Comparison of ENCODE assay signal across 8 cellular contexts in genomic region chr14:53954551-53955233, GRCh38. TPM values are rescaled to one million over a fixed set of nuclear protein-coding genes. Genes with fewer than 3 reads are reported as not detected.
DNase-seq lines count a peak whose midpoint lies in the region; ATAC-seq and TF ChIP-seq lines count a peak whose summit lies in the region.

No MANE protein-coding gene starts in this region.

- H3K36me3 Mint-ChIP-seq in H9 (ENCODE audit: insufficient read depth in 1 of 3, low read depth in 3 of 3), result peaks cover 8 to 24% (median 15%) of the 10 kb centered on the region in 3 experiments

- no peaks in the 10 kb centered on the region for H3K79me2 ChIP-seq in ACC112 (ENCODE audit: control insufficient read depth, insufficient read depth, low read length, unreplicated experiment)
- H3K79me2 ChIP-seq in H9 (ENCODE audit: insufficient read depth, low read length), result no peaks in the 10 kb centered on the region

- H3K14ac ChIP-seq in H9 (ENCODE audit: insufficient read depth, low read length), result peak overlapping the region; percentile 13; the same call in 1 of the 2 replicates

- H3K4ac ChIP-seq in H9 (ENCODE audit: low read depth, low read length), result no peak overlapping the region

- H3K4me3 ChIP-seq in ACC112 (ENCODE audit: low read depth, low read length) (peak overlapping the region; percentile 81), stomach (peak overlapping the region; percentile 62 to 74 (median 64))

- H3K4me2 ChIP-seq in H9 (ENCODE audit: insufficient read depth, insufficient read length, low read length), result peak overlapping the region; percentile 81

- H3K4me1 ChIP-seq in ACC112 (ENCODE audit: control insufficient read depth, insufficient read depth, low read length, unreplicated experiment), result no peaks in the 10 kb centered on the region
- H3K4me1 ChIP-seq in H9 (ENCODE audit: insufficient read depth, low read length), result peaks cover 2% of the 10 kb centered on the region; the same call in 1 of the 2 replicates
- H3K4me1 ChIP-seq in stomach, result peaks cover 48 to 62% (median 54%) of the 10 kb centered on the region in 4 donors

- WGBS in H9 (ENCODE audit: extremely low coverage, insufficient read length, low lambda C conversion rate), result no CpG with 5 or more reads among the region's 54 CpGs
- WGBS in stomach, 5 donors, result 1 to 3% (median 2%) methylated on average over 46 to 54 of the region's 54 CpGs

- no peak overlapping the region for H2BK15ac ChIP-seq in H9 (ENCODE audit: low read depth, low read length)

- H3T11ph ChIP-seq in H9 (ENCODE audit: low read length), result no peak overlapping the region

- peak overlapping the region in 1 of 3 experiments; percentile 70; a peak in 1 of 7 replicates for H3K27ac Mint-ChIP-seq in H9

- no peak for TF ChIP-seq EP300 in stomach (IDR thresholded peaks at IDR 0.05)

- H3K23me2 ChIP-seq in H9 (ENCODE audit: insufficient read length, low read depth, low read length, poor library complexity, severe bottlenecking), result peaks cover 48% of the 10 kb centered on the region

- H3K36me3 ChIP-seq in ACC112 (ENCODE audit: insufficient read depth, low read length) (no peaks in the 10 kb centered on the region), stomach (peaks cover 0 to 21% (median 12%) of the 10 kb centered on the region in 4 donors)

- peak overlapping the region; percentile 84 to 93 for H3K4me3 Mint-ChIP-seq in H9

- H3K9me3 ChIP-seq in H9 (ENCODE audit: control insufficient read depth, low read depth, low read length) (no peaks in the 10 kb centered on the region), stomach (no peaks in the 10 kb centered on the region)

- H4K20me1 ChIP-seq in H9 (ENCODE audit: control insufficient read depth, insufficient read depth, insufficient read length), result no peaks in the 10 kb centered on the region

- H3K9ac ChIP-seq in H9 (ENCODE audit: extremely low read depth, insufficient read length, low read length), result no peak overlapping the region

- H4K91ac ChIP-seq in H9 (ENCODE audit: insufficient read length, low read depth, low read length), result no peak overlapping the region

- no peaks in the 10 kb centered on the region; a peak in 1 of 5 replicates for H3K9me3 Mint-ChIP-seq in H9

- intact Hi-C loops in stomach (cut with DNase I; ENCODE audit: low total_unique reads), result no loop called here

- H2AFZ ChIP-seq in ACC112 (ENCODE audit: low read length, unreplicated experiment) (peak overlapping the region; percentile 91), H9 (ENCODE audit: low read length) (no peak overlapping the region)

- no peak overlapping the region for H3K27ac ChIP-seq in ACC112 (ENCODE audit: low read depth, low read length)
- H3K27ac ChIP-seq in H9 (ENCODE audit: insufficient read length, low read depth, low read length), result no peak overlapping the region
- peak overlapping the region; percentile 45 to 89 (median 85) for H3K27ac ChIP-seq in stomach

- H4K5ac ChIP-seq in H9 (ENCODE audit: insufficient read length, low read depth, low read length), result no peak overlapping the region

- H3K79me1 ChIP-seq in H9 (ENCODE audit: insufficient read depth, low read depth, low read length, poor library complexity, severe bottlenecking), result no peaks in the 10 kb centered on the region

- H3K56ac ChIP-seq in H9 (ENCODE audit: insufficient read length, low read depth, low read length), result no peak overlapping the region

- DNase-seq in H9, result no peak
- DNase-seq in amniotic epithelial cell (ENCODE audit: low read depth), result peak; percentile 25
- peak; percentile 26 for DNase-seq in kidney glomerular epithelial cell (lab: John Stamatoyannopoulos, UW)
- no peak for DNase-seq in stomach

- peaks cover 90% of the 10 kb centered on the region for H3K27me3 Mint-ChIP-seq in H9 (ENCODE audit: low read depth)

- no peak for ATAC-seq in GM18870 (IDR thresholded peaks at IDR 0.05; ENCODE audit: unreplicated experiment)
- ATAC-seq in GM19351 (IDR thresholded peaks at IDR 0.05; ENCODE audit: unreplicated experiment), result no peak
- ATAC-seq in GM19397 (IDR thresholded peaks at IDR 0.05; ENCODE audit: unreplicated experiment), result no peak

- no peak overlapping the region for H3K18ac ChIP-seq in H9 (ENCODE audit: insufficient read length, low read depth, low read length)

- H2BK20ac ChIP-seq in H9 (ENCODE audit: low read depth, low read length, poor library complexity, severe bottlenecking), result no peak overlapping the region

- H2BK120ac ChIP-seq in H9 (ENCODE audit: low read depth, low read length, poor library complexity, severe bottlenecking), result no peak overlapping the region

- peaks cover 36 to 52% of the 10 kb centered on the region in 2 experiments for H3K4me1 Mint-ChIP-seq in H9

- TF ChIP-seq POLR2A in stomach (IDR thresholded peaks at IDR 0.05), result no peak

- H2AK5ac ChIP-seq in H9 (ENCODE audit: insufficient read length, low read length), result no peak overlapping the region

- H4K8ac ChIP-seq in H9 (replicated peaks; ENCODE audit: insufficient read length, low read depth, low read length), result no peak overlapping the region

- no peak for TF ChIP-seq CTCF in H9 (conservative IDR thresholded peaks at IDR 0.05)
- no peak for TF ChIP-seq CTCF in stomach (IDR thresholded peaks at IDR 0.05)

- H3K23ac ChIP-seq in H9 (ENCODE audit: insufficient read length, low read depth, low read length), result no peak overlapping the region

- H2BK5ac ChIP-seq in H9 (ENCODE audit: insufficient read length, low read length), result no peak overlapping the region

- H3K27me3 ChIP-seq in ACC112 (ENCODE audit: insufficient read depth, low read length), result peaks cover 57% of the 10 kb centered on the region
- peaks cover 39% of the 10 kb centered on the region; the same call in 1 of the 2 replicates for H3K27me3 ChIP-seq in H9 (ENCODE audit: insufficient read depth, low read length)
- H3K27me3 ChIP-seq in stomach, result peaks cover 10 to 71% (median 43%) of the 10 kb centered on the region in 3 donors

- no peak overlapping the region for H2BK12ac ChIP-seq in H9 (ENCODE audit: insufficient read length, low read depth, low read length)

RNA-seq across cellular contexts. Expression of gene BMP4, which starts 1.9 kb away (rescaled TPM):
- total RNA-seq in H9 (2021) (12.2 and 13.6 TPM in 2 replicates), stomach (10 to 100 TPM; 10.3 to 76.4 (median 20.0) TPM)
- polyA plus RNA-seq in stomach, result 10 to 100 TPM; 12.9 to 32.5 (median 17.4) TPM

Comparison
In these comparisons a context has a peak if more than half of its experiments do, and no peak if none do; other contexts are left out.
1. H3K27ac ChIP-seq: peak in stomach (5 of 5); none in ACC112 (single experiment) and H9 (single experiment).
2. DNase-seq: peak in amniotic epithelial cell (single experiment) and kidney glomerular epithelial cell (single experiment); none in H9 (single experiment) and stomach (single experiment).